In the genomic region with DNA sequence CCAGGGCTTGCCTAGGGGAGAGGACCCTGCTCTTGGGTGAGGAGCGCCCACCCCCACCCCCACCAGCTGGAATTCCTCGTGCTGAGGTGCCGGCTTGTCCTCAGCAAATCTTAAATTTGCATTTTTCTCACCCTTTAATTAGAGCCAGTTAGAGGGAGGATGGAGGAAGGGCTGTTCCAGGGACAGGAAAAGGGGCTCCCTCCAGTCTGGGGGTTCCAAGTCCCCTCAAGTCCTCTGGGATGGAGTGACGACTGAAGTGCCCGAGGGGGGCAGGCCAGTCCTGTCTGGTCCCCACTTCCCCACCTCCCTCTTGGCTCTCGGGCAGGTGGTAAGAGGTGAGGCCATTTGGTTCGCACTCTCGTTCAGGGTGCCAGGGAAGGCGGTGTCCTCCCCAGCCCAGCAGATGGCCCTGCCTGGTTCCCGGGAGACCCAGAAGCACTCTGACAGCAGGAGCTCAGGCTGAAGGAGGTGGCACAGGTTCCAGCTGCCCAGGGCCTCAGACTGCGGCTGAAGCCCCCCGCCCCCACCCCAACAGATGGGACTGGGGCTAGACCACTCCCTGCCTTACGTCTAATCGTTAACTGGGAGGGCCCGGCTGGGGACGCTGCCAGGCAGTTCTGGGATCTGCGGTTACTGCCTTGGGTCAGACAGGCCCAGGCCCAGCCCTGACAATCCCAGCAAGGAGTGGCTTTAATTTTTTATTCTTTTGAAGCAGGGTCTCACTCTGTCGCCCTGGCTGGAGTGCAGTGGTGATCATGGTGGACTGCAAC, we compare ENCODE assay signal across 1 cellular context.
TF ChIP-seq lines count a peak whose summit lies in the region.

No MANE protein-coding gene starts in this region.

TF ChIP-seq in IMR-90, 13 proteins besides CTCF, POLR2A, EP300 and RAD21 (continued from another document):
- TF ChIP-seq ELK1 (IDR thresholded peaks at IDR 0.05; ENCODE audit: borderline replicate concordance, low read depth, low read length) (no peak), MAZ (IDR thresholded peaks at IDR 0.05; ENCODE audit: borderline replicate concordance, low read depth, low read length) (no peak), CHD1 (IDR thresholded peaks at IDR 0.05; ENCODE audit: low read depth, low read length) (no peak), RCOR1 (IDR thresholded peaks at IDR 0.05; ENCODE audit: insufficient replicate concordance, low read length) (no peak), RFX5 (IDR thresholded peaks at IDR 0.05; ENCODE audit: low read depth, low read length) (no peak), MAFK (IDR thresholded peaks at IDR 0.05; ENCODE audit: low read depth, low read length) (no peak), BHLHE40 (IDR thresholded peaks at IDR 0.05; ENCODE audit: low read depth, low read length) (no peak)
